1 cellular context compared by ENCODE assay signal in genomic region chr4:153476829-153477574, GRCh38.
TF ChIP-seq lines count a peak whose summit lies in the region.

No MANE protein-coding gene starts in this region.

TF ChIP-seq in HEK293, 187 proteins besides CTCF, POLR2A, EP300 and RAD21 (continued from another document):
- TF ChIP-seq, protein P1, sequence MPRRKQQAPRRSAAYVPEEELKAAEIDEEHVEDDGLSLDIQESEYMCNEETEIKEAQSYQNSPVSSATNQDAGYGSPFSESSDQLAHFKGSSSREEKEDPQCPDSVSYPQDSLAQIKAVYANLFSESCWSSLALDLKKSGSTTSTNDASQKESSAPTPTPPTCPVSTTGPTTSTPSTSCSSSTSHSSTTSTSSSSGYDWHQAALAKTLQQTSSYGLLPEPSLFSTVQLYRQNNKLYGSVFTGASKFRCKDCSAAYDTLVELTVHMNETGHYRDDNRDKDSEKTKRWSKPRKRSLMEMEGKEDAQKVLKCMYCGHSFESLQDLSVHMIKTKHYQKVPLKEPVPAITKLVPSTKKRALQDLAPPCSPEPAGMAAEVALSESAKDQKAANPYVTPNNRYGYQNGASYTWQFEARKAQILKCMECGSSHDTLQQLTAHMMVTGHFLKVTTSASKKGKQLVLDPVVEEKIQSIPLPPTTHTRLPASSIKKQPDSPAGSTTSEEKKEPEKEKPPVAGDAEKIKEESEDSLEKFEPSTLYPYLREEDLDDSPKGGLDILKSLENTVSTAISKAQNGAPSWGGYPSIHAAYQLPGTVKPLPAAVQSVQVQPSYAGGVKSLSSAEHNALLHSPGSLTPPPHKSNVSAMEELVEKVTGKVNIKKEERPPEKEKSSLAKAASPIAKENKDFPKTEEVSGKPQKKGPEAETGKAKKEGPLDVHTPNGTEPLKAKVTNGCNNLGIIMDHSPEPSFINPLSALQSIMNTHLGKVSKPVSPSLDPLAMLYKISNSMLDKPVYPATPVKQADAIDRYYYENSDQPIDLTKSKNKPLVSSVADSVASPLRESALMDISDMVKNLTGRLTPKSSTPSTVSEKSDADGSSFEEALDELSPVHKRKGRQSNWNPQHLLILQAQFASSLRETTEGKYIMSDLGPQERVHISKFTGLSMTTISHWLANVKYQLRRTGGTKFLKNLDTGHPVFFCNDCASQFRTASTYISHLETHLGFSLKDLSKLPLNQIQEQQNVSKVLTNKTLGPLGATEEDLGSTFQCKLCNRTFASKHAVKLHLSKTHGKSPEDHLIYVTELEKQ (tag by site-specific recombination; IDR thresholded peaks at IDR 0.05; ENCODE audit: borderline replicate concordance) = no peak
- no peak for TF ChIP-seq ZNF747 (tag by site-specific recombination; IDR thresholded peaks at IDR 0.05)
- peak; percentile 52 for TF ChIP-seq EGR2 (tag by site-specific recombination; IDR thresholded peaks at IDR 0.05; ENCODE audit: low read depth)
- TF ChIP-seq, protein P2, sequence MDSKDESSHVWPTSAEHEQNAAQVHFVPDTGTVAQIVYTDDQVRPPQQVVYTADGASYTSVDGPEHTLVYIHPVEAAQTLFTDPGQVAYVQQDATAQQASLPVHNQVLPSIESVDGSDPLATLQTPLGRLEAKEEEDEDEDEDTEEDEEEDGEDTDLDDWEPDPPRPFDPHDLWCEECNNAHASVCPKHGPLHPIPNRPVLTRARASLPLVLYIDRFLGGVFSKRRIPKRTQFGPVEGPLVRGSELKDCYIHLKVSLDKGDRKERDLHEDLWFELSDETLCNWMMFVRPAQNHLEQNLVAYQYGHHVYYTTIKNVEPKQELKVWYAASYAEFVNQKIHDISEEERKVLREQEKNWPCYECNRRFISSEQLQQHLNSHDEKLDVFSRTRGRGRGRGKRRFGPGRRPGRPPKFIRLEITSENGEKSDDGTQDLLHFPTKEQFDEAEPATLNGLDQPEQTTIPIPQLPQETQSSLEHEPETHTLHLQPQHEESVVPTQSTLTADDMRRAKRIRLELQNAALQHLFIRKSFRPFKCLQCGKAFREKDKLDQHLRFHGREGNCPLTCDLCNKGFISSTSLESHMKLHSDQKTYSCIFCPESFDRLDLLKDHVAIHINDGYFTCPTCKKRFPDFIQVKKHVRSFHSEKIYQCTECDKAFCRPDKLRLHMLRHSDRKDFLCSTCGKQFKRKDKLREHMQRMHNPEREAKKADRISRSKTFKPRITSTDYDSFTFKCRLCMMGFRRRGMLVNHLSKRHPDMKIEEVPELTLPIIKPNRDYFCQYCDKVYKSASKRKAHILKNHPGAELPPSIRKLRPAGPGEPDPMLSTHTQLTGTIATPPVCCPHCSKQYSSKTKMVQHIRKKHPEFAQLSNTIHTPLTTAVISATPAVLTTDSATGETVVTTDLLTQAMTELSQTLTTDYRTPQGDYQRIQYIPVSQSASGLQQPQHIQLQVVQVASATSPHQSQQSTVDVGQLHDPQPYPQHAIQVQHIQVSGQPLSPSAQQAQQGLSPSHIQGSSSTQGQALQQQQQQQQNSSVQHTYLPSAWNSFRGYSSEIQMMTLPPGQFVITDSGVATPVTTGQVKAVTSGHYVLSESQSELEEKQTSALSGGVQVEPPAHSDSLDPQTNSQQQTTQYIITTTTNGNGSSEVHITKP (tag by site-specific recombination; IDR thresholded peaks at IDR 0.05) = no peak
- TF ChIP-seq ZNF146 (tag by site-specific recombination; IDR thresholded peaks at IDR 0.05) = no peak
- peak; percentile 96 for TF ChIP-seq ZNF600 (tag by site-specific recombination; IDR thresholded peaks at IDR 0.05)
- peak; percentile 53; the same call in 1 of the 2 replicates for TF ChIP-seq ZFHX2 (tag by site-specific recombination; conservative IDR thresholded peaks at IDR 0.05)
- TF ChIP-seq ZNF266 (tag by site-specific recombination; IDR thresholded peaks at IDR 0.05; ENCODE audit: low read depth) = no peak
TF ChIP-seq in HEK293: peak in this region for 7.
